Comparison of ENCODE assay signal across 13 cellular contexts in the genomic region with DNA sequence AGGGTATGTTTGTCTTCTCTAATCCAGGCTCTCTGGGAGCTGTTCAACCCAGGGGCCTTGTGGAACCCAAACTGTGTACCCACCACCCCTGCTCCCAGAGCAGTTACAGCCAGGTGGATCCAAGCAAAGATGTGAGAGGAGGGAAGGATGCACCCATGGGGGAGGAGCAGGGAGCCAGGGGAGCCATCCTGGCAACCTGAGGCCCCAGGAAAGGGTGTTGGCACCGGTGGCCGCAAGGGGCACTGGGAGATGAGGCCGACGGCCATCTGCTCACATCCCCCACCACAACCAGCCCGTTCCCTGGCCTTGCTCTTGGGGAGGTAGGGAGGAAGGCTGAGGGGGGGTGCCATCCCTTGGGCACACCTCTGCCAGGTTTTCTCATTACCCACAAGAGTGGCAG. TPM values are rescaled to one million over a fixed set of nuclear protein-coding genes. Genes with fewer than 3 reads are reported as not detected.
DNase-seq lines count a peak whose midpoint lies in the region; ATAC-seq and TF ChIP-seq lines count a peak whose summit lies in the region.
"Had no signal": no experiment of that assay in that cellular context is flagged by ENCODE, and none has a peak within 500 bp of the region (broad histone marks: within the 10 kb centered on the region; RNA-seq: fewer than 3 reads in every experiment).

No MANE protein-coding gene starts in this region.

- DNase-seq in right atrium auricular region (ENCODE audit: low spot score) (peak; percentile 42), Right ventricle myocardium superior (no peak), memory B cell (ENCODE audit: low spot score in 2 of 2) (no peak), EL (no peak), left colon (no peak)
- DNase-seq: amygdala, midbrain, NCI-H526 treated with DMSO at 0.1 percent for 48 hours had no signal

- intact Hi-C loops in Right ventricle myocardium superior (cut with DNase I), result no loop called here
- intact Hi-C loops in left colon (cut with DNase I, micrococcal nuclease), result no loop called here

- ATAC-seq in Right ventricle myocardium superior (ENCODE audit: poor library complexity) (no peak), memory B cell (ENCODE audit: low read depth) (no peak), esophagus mucosa (no peak), left colon (no peak)

- no peaks in the 10 kb centered on the region for H3K27me3 ChIP-seq in right atrium auricular region
- H3K27me3 ChIP-seq: vagina had no signal

- peaks cover 47% of the 10 kb centered on the region for H3K4me1 Mint-ChIP-seq in memory B cell

- H3K9me3 Mint-ChIP-seq in memory B cell, result peaks cover 1% of the 10 kb centered on the region

- WGBS in urinary bladder, result 93% methylated on average over 5 of the region's 5 CpGs

- H3K36me3 ChIP-seq in right atrium auricular region (no peaks in the 10 kb centered on the region), urinary bladder (ENCODE audit: insufficient read depth) (no peaks in the 10 kb centered on the region)
- H3K36me3 ChIP-seq: vagina had no signal

- peak overlapping the region; percentile 78 for H3K4me3 Mint-ChIP-seq in memory B cell

- no peak overlapping the region for H3K4me3 ChIP-seq in right atrium auricular region
- H3K4me3 ChIP-seq in urinary bladder (ENCODE audit: low read depth, low read length), result no peak overlapping the region
- H3K4me3 ChIP-seq: coronary artery, vagina had no signal

- H3K27me3 Mint-ChIP-seq in memory B cell, result no peaks in the 10 kb centered on the region

- TF ChIP-seq CTCF in right atrium auricular region (IDR thresholded peaks at IDR 0.05) (no peak), VCaP (conservative IDR thresholded peaks at IDR 0.05) (no peak)

- no peaks in the 10 kb centered on the region for H3K9me3 ChIP-seq in right atrium auricular region
- H3K9me3 ChIP-seq: vagina had no signal

- no peaks in the 10 kb centered on the region for H3K4me1 ChIP-seq in right atrium auricular region
- H3K4me1 ChIP-seq in urinary bladder (ENCODE audit: insufficient read depth), result no peaks in the 10 kb centered on the region

- H3K27ac Mint-ChIP-seq in memory B cell, result no peak overlapping the region

- H3K36me3 Mint-ChIP-seq in memory B cell, result peaks cover 12% of the 10 kb centered on the region

- H3K27ac ChIP-seq in right atrium auricular region, result no peak overlapping the region
- peak overlapping the region; percentile 53; the same call in 1 of the 2 replicates for H3K27ac ChIP-seq in VCaP
- peak overlapping the region; percentile 3 for H3K27ac ChIP-seq in urinary bladder (ENCODE audit: low read depth)
- H3K27ac ChIP-seq: coronary artery, vagina had no signal

RNA-seq across cellular contexts. Expression of a gene that starts 43.2 kb away (rescaled TPM):
- total RNA-seq in right atrium auricular region, result 10 to 100 TPM; 16.6 to 25.9 TPM
- 8.9 TPM for total RNA-seq in Right ventricle myocardium superior
- total RNA-seq in urinary bladder, result 123 TPM
- 42.2 TPM for polyA plus RNA-seq in urinary bladder
- total RNA-seq in esophagus mucosa, result 28.0 TPM
- 10 to 100 TPM; 61.3 to 66.7 TPM for total RNA-seq in left colon

Comparison
In these comparisons a context has a peak if more than half of its experiments do, and no peak if none do; other contexts are left out.
1. H3K27ac ChIP-seq: peak in VCaP (single experiment) and urinary bladder (single experiment); none in right atrium auricular region (0 of 2).